20 cellular contexts compared by ENCODE assay signal in the genomic region with DNA sequence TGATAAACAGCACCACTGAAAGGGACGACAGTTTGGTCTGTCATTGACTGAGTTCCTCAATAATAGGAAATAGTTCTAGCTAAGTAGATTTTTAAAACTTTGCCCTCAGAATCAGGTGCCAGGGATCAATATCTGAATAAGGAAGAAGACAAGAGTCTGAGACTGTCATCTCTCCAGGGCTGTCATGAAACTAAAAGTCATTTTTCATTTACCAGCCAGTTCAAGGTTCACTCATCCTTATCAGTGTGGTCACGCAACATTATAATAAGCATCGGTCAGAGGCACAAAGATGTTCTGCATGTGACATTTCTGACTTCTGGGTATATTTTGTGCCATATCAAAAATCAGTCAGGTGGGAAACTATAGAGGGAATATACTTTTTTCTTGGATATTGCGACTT.
"Had no signal": no experiment of that assay in that cellular context is flagged by ENCODE, and none has a peak within 500 bp of the region (broad histone marks: within the 10 kb centered on the region; RNA-seq: fewer than 3 reads in every experiment).

No MANE protein-coding gene starts in this region.

- H3K4me3 ChIP-seq: cardiac muscle cell, esophagus muscularis mucosa, gastroesophageal sphincter, heart right ventricle, neural progenitor cell, prostate gland, stomach had no signal

- H3K27ac ChIP-seq: cardiac muscle cell, esophagus muscularis mucosa, gastroesophageal sphincter, heart right ventricle, neural progenitor cell, prostate gland, stomach had no signal

- H3K4me1 ChIP-seq: esophagus muscularis mucosa, gastroesophageal sphincter, heart right ventricle, neural progenitor cell, prostate gland, stomach had no signal

- DNase-seq: activated CD4-positive, alpha-beta memory T cell treated with anti-CD3 and anti-CD28 coated beads for 36 hours; activated CD4-positive, alpha-beta T cell treated with anti-CD3 and anti-CD28 coated beads for 4 hours; activated naive CD4-positive, alpha-beta T cell; activated naive CD8-positive, alpha-beta T cell treated with anti-CD3 and anti-CD28 coated beads, Interleukin-2, amount 10 ng/mL, durations not matched to agents 7 days and 5 days; amygdala; effector CD8-positive, alpha-beta T cell; heart right ventricle; left ventricle myocardium superior; naive B cell; right cardiac atrium; stimulated activated CD4-positive, alpha-beta T cell treated with anti-CD3 and anti-CD28 coated beads, Interleukin-15, amount 100 ng/mL, for 24 hours; stimulated activated CD4-positive, alpha-beta T cell treated with anti-CD3 and anti-CD28 coated beads, Interleukin-4, amount 100 ng/mL, for 1 hour; stomach had no signal

- H3K36me3 ChIP-seq: cardiac muscle cell, esophagus muscularis mucosa, gastroesophageal sphincter, heart right ventricle, neural progenitor cell, prostate gland, stomach had no signal

- FAIRE-seq: endothelial cell of umbilical vein, TTC549 had no signal

- H3K27me3 ChIP-seq: cardiac muscle cell, esophagus muscularis mucosa, gastroesophageal sphincter, heart right ventricle, neural progenitor cell, stomach had no signal

- H3K9me3 ChIP-seq: prostate gland had no signal

- H3K9ac ChIP-seq: neural progenitor cell had no signal

- H3K4me2 ChIP-seq: neural progenitor cell had no signal

- ATAC-seq: gastroesophageal sphincter, heart right ventricle, left ventricle myocardium superior, right cardiac atrium had no signal

- H2AFZ ChIP-seq: neural progenitor cell had no signal
